In the genomic region with DNA sequence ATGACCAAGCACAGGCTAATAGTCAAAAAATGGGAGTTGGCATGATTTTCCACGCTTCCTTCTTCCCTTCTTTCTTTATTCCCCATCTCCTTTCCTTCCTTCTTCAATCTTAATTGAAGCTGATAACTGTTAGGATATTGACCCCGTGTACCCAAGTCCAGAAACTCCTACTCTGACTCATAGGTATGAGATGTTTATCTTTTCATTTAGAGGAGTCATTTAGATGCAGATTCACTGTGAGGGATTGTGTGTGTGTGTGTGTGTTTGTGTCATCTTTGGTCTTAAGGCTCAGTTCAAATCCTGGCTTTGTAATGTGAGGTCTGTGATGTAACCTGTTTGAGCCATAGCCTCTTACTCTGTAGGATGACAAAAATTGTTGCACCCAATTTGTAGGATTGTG, we compare ENCODE assay signal across 1 cellular context.
TF ChIP-seq lines count a peak whose summit lies in the region.

No MANE protein-coding gene starts in this region.

TF ChIP-seq in HepG2, 621 proteins besides CTCF, POLR2A, EP300 and RAD21 (continued from another document):
- TF ChIP-seq, protein P1, sequence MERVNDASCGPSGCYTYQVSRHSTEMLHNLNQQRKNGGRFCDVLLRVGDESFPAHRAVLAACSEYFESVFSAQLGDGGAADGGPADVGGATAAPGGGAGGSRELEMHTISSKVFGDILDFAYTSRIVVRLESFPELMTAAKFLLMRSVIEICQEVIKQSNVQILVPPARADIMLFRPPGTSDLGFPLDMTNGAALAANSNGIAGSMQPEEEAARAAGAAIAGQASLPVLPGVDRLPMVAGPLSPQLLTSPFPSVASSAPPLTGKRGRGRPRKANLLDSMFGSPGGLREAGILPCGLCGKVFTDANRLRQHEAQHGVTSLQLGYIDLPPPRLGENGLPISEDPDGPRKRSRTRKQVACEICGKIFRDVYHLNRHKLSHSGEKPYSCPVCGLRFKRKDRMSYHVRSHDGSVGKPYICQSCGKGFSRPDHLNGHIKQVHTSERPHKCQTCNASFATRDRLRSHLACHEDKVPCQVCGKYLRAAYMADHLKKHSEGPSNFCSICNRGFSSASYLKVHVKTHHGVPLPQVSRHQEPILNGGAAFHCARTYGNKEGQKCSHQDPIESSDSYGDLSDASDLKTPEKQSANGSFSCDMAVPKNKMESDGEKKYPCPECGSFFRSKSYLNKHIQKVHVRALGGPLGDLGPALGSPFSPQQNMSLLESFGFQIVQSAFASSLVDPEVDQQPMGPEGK (CRISPR knock-in tag; IDR thresholded peaks at IDR 0.05), result no peak
